9 cellular contexts compared by ENCODE assay signal in genomic region chr20:11195899-11196558, GRCh38.
DNase-seq lines count a peak whose midpoint lies in the region; ATAC-seq, FAIRE-seq and TF ChIP-seq lines count a peak whose summit lies in the region.
"Had no signal": no experiment of that assay in that cellular context is flagged by ENCODE, and none has a peak within 500 bp of the region (broad histone marks: within the 10 kb centered on the region; RNA-seq: fewer than 3 reads in every experiment).

No MANE protein-coding gene starts in this region.

- no peak for TF ChIP-seq POLR2A in thyroid gland (IDR thresholded peaks at IDR 0.05)

- no peaks in the 10 kb centered on the region for H3K9me1 ChIP-seq in keratinocyte (ENCODE audit: control insufficient read depth, extremely low read depth, insufficient read depth, low read length)

- H3K4me1 ChIP-seq in keratinocyte (ENCODE audit: control insufficient read depth, extremely low read depth, insufficient read depth, low read length) (peaks cover 33% of the 10 kb centered on the region), thyroid gland (peaks cover 8 to 18% of the 10 kb centered on the region in 2 donors)

- WGBS in thyroid gland, 2 donors, result 33 to 55% methylated on average over 7 to 8 of the region's 8 CpGs

- H3K4me2 ChIP-seq in keratinocyte (ENCODE audit: control insufficient read depth, extremely low read depth, insufficient read depth, low read depth, low read length), result peak overlapping the region; percentile 65

- peak overlapping the region; percentile 54 for H3K9ac ChIP-seq in keratinocyte (ENCODE audit: control insufficient read depth, extremely low read depth, insufficient read depth, low read length)

- intact Hi-C loops in thyroid gland (cut with DNase I), result no loop called here

- no peaks in the 10 kb centered on the region for H3K9me3 ChIP-seq in keratinocyte (ENCODE audit: control insufficient read depth, low read depth, low read length)
- H3K9me3 ChIP-seq in thyroid gland, result no peaks in the 10 kb centered on the region

- dilution Hi-C loops in keratinocyte (cut with MboI; ENCODE audit: extremely low pct_ligation_motif_present, low sequenced_read_pairs), result no loop called here

- H2AFZ ChIP-seq in keratinocyte (ENCODE audit: control insufficient read depth, low read length), result no peak overlapping the region

- H3K4me3 ChIP-seq in brain microvascular endothelial cell (ENCODE audit: low read depth, low read length) (no peak overlapping the region), keratinocyte (ENCODE audit: control insufficient read depth in 2 of 3, extremely low read depth in 1 of 3, insufficient read depth in 2 of 3, low read depth in 1 of 3, low read length in 3 of 3) (peak overlapping the region in 2 of 3 experiments; percentile 1 to 12), thyroid gland (replicated peaks in 1 of 3) (no peak overlapping the region)

- in situ Hi-C loops in brain microvascular endothelial cell (cut with HindIII; ENCODE audit: low pct_ligation_motif_present, low sequenced_read_pairs), result no loop called here

- FAIRE-seq in keratinocyte (lab: Jason Lieb, UNC), result peak; percentile 99

- H3K27me3 ChIP-seq in brain microvascular endothelial cell (replicated peaks) (no peaks in the 10 kb centered on the region), keratinocyte (ENCODE audit: control insufficient read depth, extremely low read depth, insufficient read depth, low read length) (no peaks in the 10 kb centered on the region), thyroid gland (no peaks in the 10 kb centered on the region)

- H3K36me3 ChIP-seq in brain microvascular endothelial cell (replicated peaks) (no peaks in the 10 kb centered on the region), keratinocyte (ENCODE audit: control insufficient read depth in 2 of 2, extremely low read depth in 1 of 2, insufficient read depth in 2 of 2, low read length in 2 of 2) (no peaks in the 10 kb centered on the region), thyroid gland (no peaks in the 10 kb centered on the region)

- peak; percentile 74 for DNase-seq in HT1080 (ENCODE audit: low read depth)
- peak; percentile 68 for DNase-seq in brain microvascular endothelial cell
- no peak for DNase-seq in keratinocyte (ENCODE audit: low read depth, low spot score)
- DNase-seq in thyroid gland, result peak; percentile 13 to 29
- DNase-seq in stimulated activated CD4-positive, alpha-beta T cell treated with anti-CD3 and anti-CD28 coated beads, Interleukin-2, amount 100 ng/mL, for 48 hours, result no peak
- DNase-seq in stimulated activated CD4-positive, alpha-beta T cell treated with anti-CD3 and anti-CD28 coated beads, Interleukin-4, amount 100 ng/mL, for 24 hours, result no peak
- DNase-seq: activated CD8-positive, alpha-beta memory T cell treated with anti-CD3 and anti-CD28 coated beads, Interleukin-2, amount 50 U/mL, for 4 hours; caudate nucleus had no signal

- H3K27ac ChIP-seq in brain microvascular endothelial cell, result peak overlapping the region; percentile 69
- H3K27ac ChIP-seq in keratinocyte (ENCODE audit: control insufficient read depth, insufficient read depth, low read length), result peak overlapping the region; percentile 92
- peak overlapping the region; percentile 31 to 53 (median 39) for H3K27ac ChIP-seq in thyroid gland

- ATAC-seq in GM18511 (IDR thresholded peaks at IDR 0.05; ENCODE audit: unreplicated experiment), result no peak

- no peaks in the 10 kb centered on the region for H4K20me1 ChIP-seq in keratinocyte (ENCODE audit: control insufficient read depth, extremely low read depth, insufficient read depth, low read length)

- H3K79me2 ChIP-seq in keratinocyte (ENCODE audit: control insufficient read depth, insufficient read depth, low read length), result no peaks in the 10 kb centered on the region

- TF ChIP-seq CTCF in brain microvascular endothelial cell (IDR thresholded peaks at IDR 0.05; ENCODE audit: low read depth, low read length, missing control alignments), result no peak
- no peak for TF ChIP-seq CTCF in keratinocyte (optimal IDR thresholded peaks at IDR 0.05 in 1 of 3, IDR thresholded peaks at IDR 0.05 in 1 of 3, conservative IDR thresholded peaks at IDR 0.05 in 1 of 3; ENCODE audit: extremely low read depth in 1 of 3, insufficient read depth in 2 of 3, low read length in 3 of 3)
- TF ChIP-seq CTCF in thyroid gland (IDR thresholded peaks at IDR 0.05), result no peak

Comparison
In these comparisons a context has a peak if more than half of its experiments do, and no peak if none do; other contexts are left out.
1. DNase-seq: peak in HT1080 (single experiment), brain microvascular endothelial cell (single experiment) and thyroid gland (2 of 2); none in keratinocyte (single experiment), stimulated activated CD4-positive, alpha-beta T cell treated with anti-CD3 and anti-CD28 coated beads, Interleukin-2, amount 100 ng/mL, for 48 hours (0 of 2) and stimulated activated CD4-positive, alpha-beta T cell treated with anti-CD3 and anti-CD28 coated beads, Interleukin-4, amount 100 ng/mL, for 24 hours (single experiment).
2. H3K27ac ChIP-seq: peak in every context shown above with its lines; median percentile 92 in keratinocyte; 69 in brain microvascular endothelial cell; 39 in thyroid gland.
3. H3K4me3 ChIP-seq: peak in keratinocyte (2 of 3); none in brain microvascular endothelial cell (single experiment) and thyroid gland (0 of 3).